8 cellular contexts compared by ENCODE assay signal in genomic region chr20:44475372-44475693, GRCh38. TPM values are rescaled to one million over a fixed set of nuclear protein-coding genes. Genes with fewer than 3 reads are reported as not detected.
DNase-seq lines count a peak whose midpoint lies in the region; FAIRE-seq and TF ChIP-seq lines count a peak whose summit lies in the region.

No MANE protein-coding gene starts in this region.

- no peak overlapping the region for H4K91ac ChIP-seq in mesenchymal stem cell (ENCODE audit: low read length)

- no peak overlapping the region for H2BK120ac ChIP-seq in mesenchymal stem cell (ENCODE audit: low read depth, low read length)

- peak overlapping the region; percentile 83 for H2AFZ ChIP-seq in mesenchymal stem cell (ENCODE audit: low read depth, low read length)

- H2BK5ac ChIP-seq in mesenchymal stem cell (ENCODE audit: low read depth, low read length, poor library complexity, severe bottlenecking): no peak overlapping the region

- peak overlapping the region; percentile 95 for H3K9ac ChIP-seq in mesenchymal stem cell (ENCODE audit: low read length)

- no peak for DNase-seq in activated naive CD4-positive, alpha-beta T cell treated with Interleukin-2 at 50 U/mL for 16 hours
- DNase-seq in mesenchymal stem cell (no peak), uterus (no peak), SKM-1 treated with dmso at 0.1 percent for 144 hours (lab: John Stamatoyannopoulos, UW; ENCODE audit: unreplicated experiment) (no peak), ecto neural progenitor cell (ENCODE audit: low spot score) (no peak), HTR-8/SVneo (ENCODE audit: insufficient read length, low spot score) (no peak)

- H3K9me3 Mint-ChIP-seq in activated naive CD4-positive, alpha-beta T cell treated with anti-CD3 and anti-CD28 coated beads, Interleukin-2, amount 50 U/mL, for 24 hours: no peaks in the 10 kb centered on the region
- no peaks in the 10 kb centered on the region for H3K9me3 Mint-ChIP-seq in brain

- peaks cover 29% of the 10 kb centered on the region for H3K4me1 Mint-ChIP-seq in activated naive CD4-positive, alpha-beta T cell treated with anti-CD3 and anti-CD28 coated beads, Interleukin-2, amount 50 U/mL, for 24 hours
- peaks cover 25% of the 10 kb centered on the region for H3K4me1 Mint-ChIP-seq in brain

- H3K4me3 ChIP-seq in mesenchymal stem cell (ENCODE audit: insufficient read depth in 1 of 2, low read depth in 1 of 2, low read length in 2 of 2) (peak overlapping the region; percentile 93), uterus (peak overlapping the region; percentile 43 to 64)

- FAIRE-seq in HTR-8/SVneo (lab: Jason Lieb, UNC): no peak

- WGBS in mesenchymal stem cell: 10% methylated on average over 2 of the region's 2 CpGs

- H3K79me1 ChIP-seq in mesenchymal stem cell (replicated peaks; ENCODE audit: low read length, poor library complexity, severe bottlenecking): peaks cover 20% of the 10 kb centered on the region

- H3K18ac ChIP-seq in mesenchymal stem cell (ENCODE audit: low read depth in 1 of 2, low read length in 2 of 2): peak overlapping the region in 1 of 2 experiments; percentile 45

- H3K27ac ChIP-seq in mesenchymal stem cell (ENCODE audit: low read length, poor library complexity, severe bottlenecking): no peak overlapping the region
- H3K27ac ChIP-seq in uterus: peak overlapping the region; percentile 86 to 95

- H3K4me2 ChIP-seq in mesenchymal stem cell (ENCODE audit: low read length, poor library complexity, severe bottlenecking): peak overlapping the region; percentile 96

- H3K27me3 ChIP-seq in mesenchymal stem cell (ENCODE audit: control insufficient read depth in 1 of 2, insufficient read depth in 1 of 2, low read length in 2 of 2): no peaks in the 10 kb centered on the region
- no peaks in the 10 kb centered on the region for H3K27me3 ChIP-seq in uterus

- H3K4me1 ChIP-seq in mesenchymal stem cell (ENCODE audit: control insufficient read depth, insufficient read depth, low read depth, low read length) (peaks cover 4% of the 10 kb centered on the region), uterus (no peaks in the 10 kb centered on the region)

- no peak overlapping the region for H3K23ac ChIP-seq in mesenchymal stem cell (ENCODE audit: low read length in 2 of 2)

- no peak overlapping the region for H2AK5ac ChIP-seq in mesenchymal stem cell (ENCODE audit: low read length, severe bottlenecking)

- H2BK12ac ChIP-seq in mesenchymal stem cell (ENCODE audit: low read length in 2 of 2): no peak overlapping the region

- TF ChIP-seq CTCF in brain (conservative IDR thresholded peaks at IDR 0.05) (no peak), uterus (IDR thresholded peaks at IDR 0.05) (no peak)

- H2BK15ac ChIP-seq in mesenchymal stem cell (ENCODE audit: low read depth, poor library complexity, severe bottlenecking): no peak overlapping the region

- H3K36me3 ChIP-seq in mesenchymal stem cell (ENCODE audit: control insufficient read depth in 1 of 2, insufficient read depth in 2 of 2, low read depth in 1 of 2, low read length in 2 of 2) (peaks cover 6% of the 10 kb centered on the region in 2 experiments), uterus (no peaks in the 10 kb centered on the region)

- no peaks in the 10 kb centered on the region for H3K27me3 Mint-ChIP-seq in activated naive CD4-positive, alpha-beta T cell treated with anti-CD3 and anti-CD28 coated beads, Interleukin-2, amount 50 U/mL, for 24 hours
- H3K27me3 Mint-ChIP-seq in brain: peaks cover 12% of the 10 kb centered on the region

- no peaks in the 10 kb centered on the region for H3K9me3 ChIP-seq in mesenchymal stem cell (ENCODE audit: control insufficient read depth, low read length)
- H3K9me3 ChIP-seq in uterus: no peaks in the 10 kb centered on the region

- no peak for TF ChIP-seq POLR2A in uterus (IDR thresholded peaks at IDR 0.05)

- peaks cover 3% of the 10 kb centered on the region for H3K36me3 Mint-ChIP-seq in activated naive CD4-positive, alpha-beta T cell treated with anti-CD3 and anti-CD28 coated beads, Interleukin-2, amount 50 U/mL, for 24 hours
- H3K36me3 Mint-ChIP-seq in brain: no peaks in the 10 kb centered on the region

- H4K8ac ChIP-seq in mesenchymal stem cell (ENCODE audit: low read length): peak overlapping the region; percentile 69

- peak overlapping the region; percentile 95 for H3K4me3 Mint-ChIP-seq in activated naive CD4-positive, alpha-beta T cell treated with anti-CD3 and anti-CD28 coated beads, Interleukin-2, amount 50 U/mL, for 24 hours
- H3K4me3 Mint-ChIP-seq in brain: peak overlapping the region; percentile 94 to 98 (median 96)

- peak overlapping the region in 1 of 2 experiments; percentile 9 for H3K4ac ChIP-seq in mesenchymal stem cell (ENCODE audit: low read depth in 1 of 2, low read length in 2 of 2)

- peak overlapping the region; percentile 97 for H3K27ac Mint-ChIP-seq in activated naive CD4-positive, alpha-beta T cell treated with anti-CD3 and anti-CD28 coated beads, Interleukin-2, amount 50 U/mL, for 24 hours
- peak overlapping the region; percentile 59 to 98 (median 98) for H3K27ac Mint-ChIP-seq in brain

- no peak overlapping the region for H3K14ac ChIP-seq in mesenchymal stem cell (ENCODE audit: low read length in 2 of 2)

- intact Hi-C loops in uterus (cut with DNase I; ENCODE audit: low total_unique reads): no loop called here

RNA-seq across cellular contexts. Expression of gene TTPAL, which starts 0.3 kb away (rescaled TPM):
- polyA plus RNA-seq in brain (ENCODE audit: insufficient read depth, low read depth, low replicate concordance): 8.4 TPM
- polyA plus RNA-seq in mesenchymal stem cell (2013, experiment 1 of 2): 9.3 TPM
- 10.5 TPM for polyA plus RNA-seq in mesenchymal stem cell (2013, experiment 2 of 2)
- total RNA-seq in uterus: 10 to 100 TPM in 2 of 4 donors, 1 to 10 TPM in 2; 4.9 to 18.2 (median 10.0) TPM

RNA-seq across cellular contexts. Expression of gene SERINC3, which starts 46.5 kb away (rescaled TPM):
- polyA plus RNA-seq in brain (ENCODE audit: insufficient read depth, low read depth, low replicate concordance): 104 TPM
- 154 TPM for polyA plus RNA-seq in mesenchymal stem cell (2013, experiment 1 of 2)
- polyA plus RNA-seq in mesenchymal stem cell (2013, experiment 2 of 2): 162 TPM
- total RNA-seq in uterus: 100 to 1,000 TPM in 1 of 4 donors, 10 to 100 TPM in 3; 44.1 to 113 (median 58.3) TPM
